10 cellular contexts compared by ENCODE assay signal in the genomic region with DNA sequence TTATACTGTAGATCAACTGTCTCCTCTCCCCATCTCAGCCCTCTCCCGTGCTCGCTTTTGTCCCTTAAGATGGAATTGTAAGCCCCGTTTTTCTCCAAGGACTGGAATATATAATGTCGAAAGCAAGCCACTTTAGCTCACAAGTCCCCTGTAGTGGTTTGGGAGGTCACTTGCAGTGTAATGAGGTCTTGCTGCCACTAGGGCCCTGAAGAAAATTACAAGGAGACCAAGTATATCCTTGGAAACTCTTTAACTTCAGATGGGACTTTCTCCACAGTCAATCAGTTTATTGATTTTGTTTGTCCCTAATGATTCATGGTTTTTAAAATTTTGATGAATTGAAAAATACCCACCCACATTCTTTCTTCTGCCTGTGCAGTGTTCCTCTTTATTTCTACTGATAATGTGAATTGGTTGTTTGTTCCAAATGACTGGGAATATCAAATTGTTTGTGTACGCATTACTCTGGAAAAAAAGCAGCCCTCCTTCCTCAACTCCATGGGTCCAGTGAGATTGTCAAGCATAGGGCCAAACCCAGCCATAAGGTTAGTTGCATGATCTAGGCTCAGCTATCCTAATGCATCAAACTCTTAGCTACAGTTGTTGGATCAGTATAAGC.
DNase-seq lines count a peak whose midpoint lies in the region; ATAC-seq lines count a peak whose summit lies in the region.
"Had no signal": no experiment of that assay in that cellular context is flagged by ENCODE, and none has a peak within 500 bp of the region (broad histone marks: within the 10 kb centered on the region; RNA-seq: fewer than 3 reads in every experiment).

No MANE protein-coding gene starts in this region.

- ATAC-seq in GM21723 (IDR thresholded peaks at IDR 0.05; ENCODE audit: unreplicated experiment) (peak; percentile 59), HG02852 (IDR thresholded peaks at IDR 0.05; ENCODE audit: unreplicated experiment) (no peak)

- DNase-seq in Daoy (ENCODE audit: low read depth) (peak; percentile 9), OCI-M1 (lab: John Stamatoyannopoulos, UW) (peak; percentile 27), iPS-NIHi11 (ENCODE audit: low spot score) (peak; percentile 50), NCI-H2081 treated with DMSO at 0.1 percent for 48 hours (lab: John Stamatoyannopoulos, UW) (no peak), pons (ENCODE audit: low spot score) (no peak), NCI-H748 (lab: John Stamatoyannopoulos, UW; ENCODE audit: unreplicated experiment) (no peak)
- DNase-seq: activated CD4-positive, alpha-beta T cell treated with anti-CD3 and anti-CD28 coated beads for 4 hours; NCI-H2171 had no signal

Comparison
In these comparisons a context has a peak if more than half of its experiments do, and no peak if none do; other contexts are left out.
1. DNase-seq: peak in Daoy (single experiment), OCI-M1 (single experiment) and iPS-NIHi11 (single experiment); none in NCI-H2081 treated with DMSO at 0.1 percent for 48 hours (single experiment), pons (single experiment) and NCI-H748 (single experiment).